8 cellular contexts compared by ENCODE assay signal in the genomic region with DNA sequence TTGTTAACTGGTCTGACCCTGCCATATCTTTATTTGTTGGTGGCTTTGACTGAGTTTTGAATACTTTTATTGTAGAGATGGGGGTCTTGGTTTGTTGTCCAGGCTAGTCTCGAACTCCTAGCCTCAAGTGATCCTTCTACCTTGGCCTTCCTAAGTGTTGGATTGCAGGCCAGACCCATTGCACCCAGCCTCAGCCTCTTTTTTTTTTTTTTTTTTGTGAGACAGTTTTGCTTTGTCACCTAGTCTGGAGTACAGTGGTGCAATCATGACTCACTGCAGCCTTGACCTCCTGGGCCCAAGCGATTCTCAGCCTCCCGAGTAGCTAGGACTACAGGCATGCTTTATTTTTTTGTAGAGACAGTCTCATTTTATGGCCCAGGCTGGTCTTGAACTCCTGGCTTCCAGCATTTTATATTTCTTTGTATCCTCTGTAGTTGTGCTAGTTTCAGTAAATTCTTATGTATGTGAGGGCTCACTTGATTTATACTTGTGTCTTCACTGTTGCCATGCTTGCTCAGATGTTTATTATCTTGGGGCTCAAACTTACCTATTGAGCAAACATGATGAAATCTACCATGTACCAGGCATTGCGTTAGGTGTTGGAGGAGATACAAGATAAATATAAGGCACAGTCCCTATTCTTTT. TPM values are rescaled to one million over a fixed set of nuclear protein-coding genes. Genes with fewer than 3 reads are reported as not detected.
A peak's percentile ranks its signal among the peaks of the same experiment; 100 is the strongest.
DNase-seq lines count a peak whose midpoint lies in the region; ATAC-seq and TF ChIP-seq lines count a peak whose summit lies in the region.

No MANE protein-coding gene starts in this region.

- peaks cover 67% of the 10 kb centered on the region for H3F3A ChIP-seq in GM23248 (ENCODE audit: insufficient read depth)

- no peak overlapping the region for H2AFZ ChIP-seq in GM23248

- 4 to 8% methylated on average over 4 of the region's 4 CpGs for WGBS in GM23248 (ENCODE audit: low coverage in 1 of 2, low lambda C conversion rate in 2 of 2, missing lambda C conversion rate in 2 of 2), 2 experiments

- H3K4me1 ChIP-seq in GM23248 (ENCODE audit: insufficient read depth): peaks cover 63% of the 10 kb centered on the region

- H3K9me2 ChIP-seq in GM23248 (ENCODE audit: insufficient read depth): no peaks in the 10 kb centered on the region

- peak; percentile 77 for ATAC-seq in SK-N-SH treated with all-trans-retinoic acid at 6 μM for 48 hours
- ATAC-seq in GM18517 (IDR thresholded peaks at IDR 0.05; ENCODE audit: unreplicated experiment): no peak
- no peak for ATAC-seq in GM21423 (IDR thresholded peaks at IDR 0.05; ENCODE audit: unreplicated experiment)

- H3K4me3 ChIP-seq in GM23248 (no peak overlapping the region), skeletal muscle cell (ENCODE audit: low read depth, low read length) (no peak overlapping the region)

- no peaks in the 10 kb centered on the region for H3K9me3 ChIP-seq in GM23248 (ENCODE audit: low read depth)

- peaks cover 25% of the 10 kb centered on the region; the same call in 1 of the 2 replicates for H4K20me1 ChIP-seq in GM23248 (ENCODE audit: insufficient read depth)

- peak overlapping the region; percentile 64 for H3K4me2 ChIP-seq in GM23248 (ENCODE audit: unreplicated experiment)

- in situ Hi-C loops in GM23248 (cut with MboI): no loop called here

- peak; percentile 91 for DNase-seq in GM23248
- peak; percentile 89 for DNase-seq in fibroblast of peridontal ligament (ENCODE audit: extremely low read depth)
- peak; percentile 77 for DNase-seq in skeletal muscle cell (ENCODE audit: low read depth)
- DNase-seq in activated effector memory CD4-positive, alpha-beta T cell treated with anti-CD3 and anti-CD28 coated beads, Interleukin-2, amount 50 U/mL, for 16 hours: no peak
- DNase-seq in retina: no peak

- H3K79me2 ChIP-seq in GM23248 (ENCODE audit: insufficient read depth): peaks cover 100% of the 10 kb centered on the region

- H3K36me3 ChIP-seq in GM23248 (ENCODE audit: low read depth): no peaks in the 10 kb centered on the region

- H3K27ac ChIP-seq in GM23248: peak overlapping the region; percentile 99

- no peaks in the 10 kb centered on the region for H3K27me3 ChIP-seq in GM23248 (replicated peaks; ENCODE audit: insufficient read depth)

- peak overlapping the region; percentile 78 for H3K9ac ChIP-seq in GM23248

TF ChIP-seq in SK-N-SH treated with all-trans-retinoic acid at 6 μM for 48 hours, 23 proteins besides CTCF, POLR2A, EP300 and RAD21:
- TF ChIP-seq, protein P1, sequence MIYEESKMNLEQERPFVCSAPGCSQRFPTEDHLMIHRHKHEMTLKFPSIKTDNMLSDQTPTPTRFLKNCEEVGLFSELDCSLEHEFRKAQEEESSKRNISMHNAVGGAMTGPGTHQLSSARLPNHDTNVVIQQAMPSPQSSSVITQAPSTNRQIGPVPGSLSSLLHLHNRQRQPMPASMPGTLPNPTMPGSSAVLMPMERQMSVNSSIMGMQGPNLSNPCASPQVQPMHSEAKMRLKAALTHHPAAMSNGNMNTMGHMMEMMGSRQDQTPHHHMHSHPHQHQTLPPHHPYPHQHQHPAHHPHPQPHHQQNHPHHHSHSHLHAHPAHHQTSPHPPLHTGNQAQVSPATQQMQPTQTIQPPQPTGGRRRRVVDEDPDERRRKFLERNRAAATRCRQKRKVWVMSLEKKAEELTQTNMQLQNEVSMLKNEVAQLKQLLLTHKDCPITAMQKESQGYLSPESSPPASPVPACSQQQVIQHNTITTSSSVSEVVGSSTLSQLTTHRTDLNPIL (CRISPR knock-in tag; IDR thresholded peaks at IDR 0.05; ENCODE audit: low read depth): no peak
- TF ChIP-seq SNAI2 (CRISPR knock-in tag; IDR thresholded peaks at IDR 0.05) (no peak), ZC3H10 (CRISPR knock-in tag; IDR thresholded peaks at IDR 0.05) (no peak), CSDC2 (CRISPR knock-in tag; IDR thresholded peaks at IDR 0.05) (no peak), ZNF565 (CRISPR knock-in tag; conservative IDR thresholded peaks at IDR 0.05; ENCODE audit: low read depth) (no peak), TCF4 (CRISPR knock-in tag; IDR thresholded peaks at IDR 0.05; ENCODE audit: borderline replicate concordance) (no peak), ZNF70 (CRISPR knock-in tag; IDR thresholded peaks at IDR 0.05) (no peak), PPARA (CRISPR knock-in tag; IDR thresholded peaks at IDR 0.05; ENCODE audit: borderline replicate concordance) (no peak), ZFP30 (CRISPR knock-in tag; IDR thresholded peaks at IDR 0.05) (no peak), ZFP3 (CRISPR knock-in tag; IDR thresholded peaks at IDR 0.05) (no peak), ISL1 (CRISPR knock-in tag; IDR thresholded peaks at IDR 0.05) (no peak), GLIS3 (CRISPR knock-in tag; IDR thresholded peaks at IDR 0.05) (no peak), RARB (CRISPR knock-in tag; IDR thresholded peaks at IDR 0.05) (no peak), TOX (CRISPR knock-in tag; IDR thresholded peaks at IDR 0.05; ENCODE audit: borderline replicate concordance) (no peak), ZNF8 (CRISPR knock-in tag; IDR thresholded peaks at IDR 0.05) (no peak), ESRRG (CRISPR knock-in tag; IDR thresholded peaks at IDR 0.05) (no peak), ARNTL (CRISPR knock-in tag; IDR thresholded peaks at IDR 0.05; ENCODE audit: borderline replicate concordance, low read depth) (no peak)

RNA-seq across cellular contexts. Expression of a gene that starts 24.1 kb away (rescaled TPM):
- total RNA-seq in GM23248 (2014; rRNA removed; shearing (Covaris generic)): 57.3 and 61.5 TPM in 2 replicates
- polyA plus RNA-seq in GM23248 (2016; fragmentation: Nextera tagmentation; extraction: Ambion mirVana): 91.9 and 95.2 TPM in 2 replicates

RNA-seq across cellular contexts. Expression of a gene that starts 57.8 kb away (rescaled TPM):
- total RNA-seq in GM23248 (2014; rRNA removed; shearing (Covaris generic)): 5.6 and 14.4 TPM in 2 replicates
- 1.1 and 1.8 TPM in 2 replicates for polyA plus RNA-seq in GM23248 (2016; fragmentation: Nextera tagmentation; extraction: Ambion mirVana)

Comparison
In these comparisons a context has a peak if more than half of its experiments do, and no peak if none do; other contexts are left out.
1. DNase-seq: peak in GM23248 (single experiment), fibroblast of peridontal ligament (single experiment) and skeletal muscle cell (single experiment); none in activated effector memory CD4-positive, alpha-beta T cell treated with anti-CD3 and anti-CD28 coated beads, Interleukin-2, amount 50 U/mL, for 16 hours (single experiment) and retina (single experiment).